10 cellular contexts compared by ENCODE assay signal in genomic region chr6:136782021-136782770, GRCh38. TPM values are rescaled to one million over a fixed set of nuclear protein-coding genes. Genes with fewer than 3 reads are reported as not detected.
DNase-seq lines count a peak whose midpoint lies in the region; ATAC-seq and TF ChIP-seq lines count a peak whose summit lies in the region.
"Had no signal": no experiment of that assay in that cellular context is flagged by ENCODE, and none has a peak within 500 bp of the region (broad histone marks: within the 10 kb centered on the region; RNA-seq: fewer than 3 reads in every experiment).

No MANE protein-coding gene starts in this region.

- H3K27me3 ChIP-seq in stomach: no peaks in the 10 kb centered on the region

- WGBS in stomach, 5 donors: 18 to 57% (median 48%) methylated on average over 1 of the region's 1 CpG

- H3K27ac Mint-ChIP-seq in activated naive CD4-positive, alpha-beta T cell treated with anti-CD3 and anti-CD28 coated beads for 36 hours: peak overlapping the region; percentile 67
- peak overlapping the region; percentile 71 to 88 for H3K27ac Mint-ChIP-seq in T-cell
- H3K27ac Mint-ChIP-seq in progenitor cell of endocrine pancreas: no peak overlapping the region

- no peak for TF ChIP-seq CTCF in fibroblast of mammary gland (conservative IDR thresholded peaks at IDR 0.05; ENCODE audit: control insufficient read depth, insufficient read depth, low read depth, low read length)
- TF ChIP-seq CTCF in stomach (IDR thresholded peaks at IDR 0.05): no peak
- TF ChIP-seq CTCF in progenitor cell of endocrine pancreas (IDR thresholded peaks at IDR 0.05; ENCODE audit: unreplicated experiment): no peak

- H3K27me3 Mint-ChIP-seq in activated naive CD4-positive, alpha-beta T cell treated with anti-CD3 and anti-CD28 coated beads for 36 hours (ENCODE audit: low read depth): no peaks in the 10 kb centered on the region
- no peaks in the 10 kb centered on the region for H3K27me3 Mint-ChIP-seq in T-cell
- H3K27me3 Mint-ChIP-seq in progenitor cell of endocrine pancreas: peaks cover 17% of the 10 kb centered on the region

- H3K4me3 ChIP-seq in fibroblast of mammary gland (ENCODE audit: control insufficient read depth, low read depth, low read length) (no peak overlapping the region), stomach (no peak overlapping the region)

- no peak for DNase-seq in activated naive CD4-positive, alpha-beta T cell treated with anti-CD3 and anti-CD28 coated beads for 36 hours
- no peak for DNase-seq in activated naive CD4-positive, alpha-beta T cell (lab: John Stamatoyannopoulos, UW)
- DNase-seq in T-cell (no peak), fibroblast of mammary gland (ENCODE audit: low read depth) (peak; percentile 53), stomach (no peak), DMS153 treated with DMSO at 0.1 percent for 48 hours (lab: John Stamatoyannopoulos, UW; ENCODE audit: unreplicated experiment) (no peak), progenitor cell of endocrine pancreas (ENCODE audit: low spot score, unreplicated experiment) (no peak)
- DNase-seq in NK-92 treated with Interleukin-12 subunit alpha and Interleukin-12 subunit beta, amount 100 ng/mL, for 24 hours (lab: John Stamatoyannopoulos, UW): no peak
- DNase-seq: stimulated activated CD4-positive, alpha-beta T cell treated with anti-CD3 and anti-CD28 coated beads, Interleukin-4, amount 100 ng/mL, for 1 hour had no signal

- no peaks in the 10 kb centered on the region for H3K9me3 ChIP-seq in stomach

- H3K9me3 Mint-ChIP-seq in activated naive CD4-positive, alpha-beta T cell treated with anti-CD3 and anti-CD28 coated beads for 36 hours: no peaks in the 10 kb centered on the region
- H3K9me3 Mint-ChIP-seq in T-cell (no peaks in the 10 kb centered on the region), progenitor cell of endocrine pancreas (ENCODE audit: low read depth) (no peaks in the 10 kb centered on the region)

- CTCF ChIA-PET in activated naive CD4-positive, alpha-beta T cell treated with anti-CD3 and anti-CD28 coated beads for 36 hours (lab: Charles Lee): interaction anchor here (1.2 kb wide), 2 partner anchors 10 to 138 kb away, joined by 4 to 7 read pairs; partner anchors contain the start of gene MAP3K5
- CTCF ChIA-PET in T-cell (lab: Charles Lee): interaction anchor here (0.7 to 1.2 kb wide), 8 partner anchors 8 to 1083 kb away, joined by 3 to 7 read pairs (median 4); partner anchors contain the start of gene MAP3K5 (in 1 of the 2)

- peaks cover 4% of the 10 kb centered on the region for H3K36me3 Mint-ChIP-seq in activated naive CD4-positive, alpha-beta T cell treated with anti-CD3 and anti-CD28 coated beads for 36 hours (ENCODE audit: low read depth)
- H3K36me3 Mint-ChIP-seq in T-cell: peaks cover 11% of the 10 kb centered on the region
- no peaks in the 10 kb centered on the region for H3K36me3 Mint-ChIP-seq in progenitor cell of endocrine pancreas (ENCODE audit: insufficient read depth)

- ATAC-seq in T-cell (replicated peaks in 1 of 4): peak; percentile 56 to 73 (median 63)

- no peak overlapping the region for H3K4me3 Mint-ChIP-seq in activated naive CD4-positive, alpha-beta T cell treated with anti-CD3 and anti-CD28 coated beads for 36 hours
- H3K4me3 Mint-ChIP-seq in T-cell (peak overlapping the region in 2 of 3 donors; percentile 20 to 42), progenitor cell of endocrine pancreas (ENCODE audit: low read depth) (no peak overlapping the region)

- peaks cover 44% of the 10 kb centered on the region for H3K4me1 Mint-ChIP-seq in activated naive CD4-positive, alpha-beta T cell treated with anti-CD3 and anti-CD28 coated beads for 36 hours (ENCODE audit: low read depth)
- peaks cover 62 to 70% (median 68%) of the 10 kb centered on the region in 3 donors for H3K4me1 Mint-ChIP-seq in T-cell
- peaks cover 2% of the 10 kb centered on the region for H3K4me1 Mint-ChIP-seq in progenitor cell of endocrine pancreas (ENCODE audit: low read depth)

- no peak for TF ChIP-seq POLR2A in stomach (IDR thresholded peaks at IDR 0.05)

- no peak for TF ChIP-seq EP300 in stomach (IDR thresholded peaks at IDR 0.05)

- H3K4me1 ChIP-seq in stomach: peaks cover 30 to 92% (median 63%) of the 10 kb centered on the region in 4 donors

- peak overlapping the region in 4 of 5 donors; percentile 22 to 81 (median 54) for H3K27ac ChIP-seq in stomach
- H3K27ac ChIP-seq: C4-2B had no signal

- H3K36me3 ChIP-seq in stomach: peaks cover 0 to 4% (median 0%) of the 10 kb centered on the region in 4 donors

- intact Hi-C loops in activated naive CD4-positive, alpha-beta T cell treated with anti-CD3 and anti-CD28 coated beads for 36 hours (cut with micrococcal nuclease): loop anchor here (1.0 kb wide), 2 partner anchors 8 to 29 kb away; no protein-coding TSS in a partner anchor
- intact Hi-C loops in stomach (cut with DNase I; ENCODE audit: low total_unique reads): no loop called here

- POLR2A ChIA-PET in T-cell (lab: Charles Lee): interaction anchor here (0.7 kb wide), 2 partner anchors 67 to 79 kb away, joined by 3 to 4 read pairs; no protein-coding TSS in a partner anchor

RNA-seq across cellular contexts. Expression of gene MAP3K5, which starts 10.1 kb away (rescaled TPM):
- 1 to 10 TPM; 9.4 to 9.7 TPM for total RNA-seq in activated naive CD4-positive, alpha-beta T cell treated with anti-CD3 and anti-CD28 coated beads for 36 hours
- 10 to 100 TPM; 17.8 to 29.2 (median 20.6) TPM for total RNA-seq in T-cell
- total RNA-seq in stomach: 10 to 100 TPM; 23.2 to 40.3 (median 24.5) TPM
- polyA plus RNA-seq in stomach: 10 to 100 TPM in 2 of 3 donors, 1 to 10 TPM in 1; 4.9 to 12.5 (median 12.4) TPM
- total RNA-seq in progenitor cell of endocrine pancreas: 0.91 and 1.1 TPM in 2 replicates

RNA-seq across cellular contexts. Expression of gene PEX7, which starts 40.2 kb away (rescaled TPM):
- total RNA-seq in activated naive CD4-positive, alpha-beta T cell treated with anti-CD3 and anti-CD28 coated beads for 36 hours: 1 to 10 TPM; 6.0 to 6.4 TPM
- 1 to 10 TPM; 4.3 to 5.5 (median 4.9) TPM for total RNA-seq in T-cell
- total RNA-seq in stomach: 10 to 100 TPM in 3 of 5 donors, 1 to 10 TPM in 1, not detected in 1; 2.7 to 38.5 (median 18.1) TPM
- 10 to 100 TPM in 2 of 3 donors, 1 to 10 TPM in 1; 7.3 to 21.5 (median 14.6) TPM for polyA plus RNA-seq in stomach
- 6.9 and 9.0 TPM in 2 replicates for total RNA-seq in progenitor cell of endocrine pancreas

Comparison
In these comparisons a context has a peak if more than half of its experiments do, and no peak if none do; other contexts are left out.
1. H3K4me3 Mint-ChIP-seq: peak in T-cell (2 of 3); none in activated naive CD4-positive, alpha-beta T cell treated with anti-CD3 and anti-CD28 coated beads for 36 hours (single experiment) and progenitor cell of endocrine pancreas (single experiment).